In genomic region chr3:154122912-154123559, GRCh38 we compare ENCODE assay signal across 7 cellular contexts. TPM values are rescaled to one million over a fixed set of nuclear protein-coding genes. Genes with fewer than 3 reads are reported as not detected.
DNase-seq lines count a peak whose midpoint lies in the region; ATAC-seq and TF ChIP-seq lines count a peak whose summit lies in the region.

No MANE protein-coding gene starts in this region.

- intact Hi-C loops in left ventricle myocardium superior (cut with micrococcal nuclease): loop anchor here (10.0 kb wide), 1 partner anchor 132 kb away; no protein-coding TSS in a partner anchor

- ATAC-seq in left ventricle myocardium superior: peak; percentile 16
- no peak for ATAC-seq in HG02763 (IDR thresholded peaks at IDR 0.05; ENCODE audit: unreplicated experiment)

- H3K4me3 ChIP-seq in WI38 (ENCODE audit: low read depth, low read length) (peak overlapping the region; percentile 20; the same call in 1 of the 2 replicates), skeletal muscle cell (ENCODE audit: low read depth, low read length) (peak overlapping the region; percentile 81)

- peak; percentile 19 for DNase-seq in HT-29 (ENCODE audit: low spot score)
- no peak for DNase-seq in left ventricle myocardium superior
- DNase-seq in skeletal muscle cell (ENCODE audit: low read depth): no peak
- no peak for DNase-seq in NOMO-1 treated with dmso at 0.1 percent for 144 hours (lab: John Stamatoyannopoulos, UW; ENCODE audit: unreplicated experiment)
- DNase-seq in effector CD8-positive, alpha-beta T cell (lab: John Stamatoyannopoulos, UW): no peak

- TF ChIP-seq CTCF in WI38 (IDR thresholded peaks at IDR 0.05; ENCODE audit: low read depth, low read length): no peak

RNA-seq across cellular contexts. Expression of gene ARHGEF26, which starts 1.8 kb away (rescaled TPM):
- 8.3 and 11.3 TPM in 2 replicates for total RNA-seq in HT-29 (2014; rRNA removed; shearing (Covaris generic))
- total RNA-seq in left ventricle myocardium superior: 1.4 TPM
